ENCODE assay signal across 1 cellular context in genomic region chr22:28585324-28585723, GRCh38.
TF ChIP-seq lines count a peak whose summit lies in the region.

No MANE protein-coding gene starts in this region.

TF ChIP-seq in GM23338, 12 proteins besides CTCF, POLR2A, EP300 and RAD21 (continued from another document):
- TF ChIP-seq ZNF462 (CRISPR knock-in tag; IDR thresholded peaks at IDR 0.05) (no peak), JUNB (IDR thresholded peaks at IDR 0.05; ENCODE audit: unreplicated experiment) (no peak), NANOG (IDR thresholded peaks at IDR 0.05; ENCODE audit: borderline replicate concordance) (no peak), EZH2 (IDR thresholded peaks at IDR 0.05; ENCODE audit: low read depth, unreplicated experiment) (no peak), CREB1 (CRISPR knock-in tag; IDR thresholded peaks at IDR 0.05; ENCODE audit: low read depth) (no peak)
